ENCODE assay signal across 8 cellular contexts in the genomic region with DNA sequence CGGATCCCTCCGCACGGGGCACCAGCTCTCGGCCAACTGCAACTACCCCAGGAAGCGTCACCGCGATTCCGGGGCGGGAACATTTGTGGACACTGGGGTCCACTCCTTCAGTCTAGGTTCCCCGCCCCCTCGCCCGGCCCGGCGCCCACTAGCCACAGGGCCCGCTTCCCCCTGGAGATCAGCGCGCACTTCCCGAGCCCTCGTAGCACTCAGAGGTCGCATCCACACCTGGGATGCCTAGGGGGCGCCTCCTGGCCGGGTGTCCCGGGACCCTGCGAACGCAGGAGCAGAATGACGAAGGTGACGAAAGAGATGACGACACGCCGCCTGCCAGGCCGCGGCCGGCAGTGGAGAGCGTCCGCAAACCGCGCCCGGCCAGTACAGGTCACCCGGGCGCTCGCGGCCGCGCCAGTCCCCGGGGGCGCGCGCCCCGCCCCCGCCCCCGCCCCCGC. TPM values are rescaled to one million over a fixed set of nuclear protein-coding genes. Genes with fewer than 3 reads are reported as not detected.
DNase-seq lines count a peak whose midpoint lies in the region; ATAC-seq and TF ChIP-seq lines count a peak whose summit lies in the region.

No MANE protein-coding gene starts in this region.

- no peaks in the 10 kb centered on the region for H3K27me3 ChIP-seq in left lung

- H3K4me3 ChIP-seq in coronary artery: peak overlapping the region; percentile 93
- peak overlapping the region; percentile 72 to 85 for H3K4me3 ChIP-seq in left lung

- no peaks in the 10 kb centered on the region for H3K36me3 ChIP-seq in left lung

- peak; percentile 84 for DNase-seq in GM13977 (ENCODE audit: low spot score)
- DNase-seq in NCI-H2171 treated with DMSO at 0.1 percent for 48 hours (lab: John Stamatoyannopoulos, UW): peak; percentile 57
- DNase-seq in activated CD4-positive, alpha-beta T cell treated with anti-CD3 and anti-CD28 coated beads, Interleukin-2, amount 10 ng/mL, durations not matched to agents 24 days and 14 days: peak; percentile 94
- DNase-seq in coronary artery (ENCODE audit: low spot score): peak; percentile 92
- DNase-seq in left lung: peak; percentile 88 to 95
- peak; percentile 54 for DNase-seq in stimulated activated CD4-positive, alpha-beta T cell treated with anti-CD3 and anti-CD28 coated beads, Interleukin-2, amount 100 ng/mL, for 4 hours (ENCODE audit: low read depth)

- no peaks in the 10 kb centered on the region for H3K36me3 Mint-ChIP-seq in activated CD4-positive, alpha-beta T cell treated with anti-CD3 and anti-CD28 coated beads, Interleukin-2, amount 10 ng/mL, durations not matched to agents 24 days and 14 days (ENCODE audit: low read depth)

- H3K4me1 Mint-ChIP-seq in activated CD4-positive, alpha-beta T cell treated with anti-CD3 and anti-CD28 coated beads, Interleukin-2, amount 10 ng/mL, durations not matched to agents 24 days and 14 days: peaks cover 23% of the 10 kb centered on the region

- TF ChIP-seq CTCF in 22Rv1 (IDR thresholded peaks at IDR 0.05): 0 out of 2 replicates have a peak, but pooled peaks have one; percentile 8
- peak; percentile 28 for TF ChIP-seq CTCF in GM13977 (IDR thresholded peaks at IDR 0.05; ENCODE audit: extremely low read depth, insufficient read depth, missing control alignments)
- TF ChIP-seq CTCF in coronary artery (IDR thresholded peaks at IDR 0.05): no peak
- TF ChIP-seq CTCF in left lung (IDR thresholded peaks at IDR 0.05): no peak

- no peaks in the 10 kb centered on the region for H3K27me3 Mint-ChIP-seq in activated CD4-positive, alpha-beta T cell treated with anti-CD3 and anti-CD28 coated beads, Interleukin-2, amount 10 ng/mL, durations not matched to agents 24 days and 14 days

- H3K9me3 ChIP-seq in left lung: no peaks in the 10 kb centered on the region

- in situ Hi-C loops in GM13977 (cut with MboI; ENCODE audit: low pct_unique_long_range_greater_than_20kb, low sequenced_read_pairs, unreplicated experiment): no loop called here

- H3K9me3 Mint-ChIP-seq in activated CD4-positive, alpha-beta T cell treated with anti-CD3 and anti-CD28 coated beads, Interleukin-2, amount 10 ng/mL, durations not matched to agents 24 days and 14 days: peaks cover 5% of the 10 kb centered on the region

- intact Hi-C loops in activated CD4-positive, alpha-beta T cell treated with anti-CD3 and anti-CD28 coated beads, Interleukin-2, amount 10 ng/mL, durations not matched to agents 24 days and 14 days (cut with micrococcal nuclease): loop anchor here (1.0 to 5.0 kb wide), 3 partner anchors 79 to 380 kb away; no protein-coding TSS in a partner anchor
- intact Hi-C loops in left lung (cut with DNase I): no loop called here

- H3K4me1 ChIP-seq in left lung: peaks cover 3 to 4% of the 10 kb centered on the region in 2 donors

- H3K27ac ChIP-seq in 22Rv1: peak overlapping the region; percentile 67
- peak overlapping the region; percentile 83 to 93 for H3K27ac ChIP-seq in coronary artery
- peak overlapping the region; percentile 84 to 97 for H3K27ac ChIP-seq in left lung

- peak overlapping the region; percentile 92 for H3K27ac Mint-ChIP-seq in activated CD4-positive, alpha-beta T cell treated with anti-CD3 and anti-CD28 coated beads, Interleukin-2, amount 10 ng/mL, durations not matched to agents 24 days and 14 days

- H3K4me3 Mint-ChIP-seq in activated CD4-positive, alpha-beta T cell treated with anti-CD3 and anti-CD28 coated beads, Interleukin-2, amount 10 ng/mL, durations not matched to agents 24 days and 14 days: peak overlapping the region; percentile 91

- ATAC-seq in HG02885 (IDR thresholded peaks at IDR 0.05; ENCODE audit: poor library complexity, unreplicated experiment) (peak; percentile 75), left lung (peak; percentile 92)

RNA-seq across cellular contexts. Expression of a gene that starts 0.3 kb away (rescaled TPM):
- total RNA-seq in activated CD4-positive, alpha-beta T cell treated with anti-CD3 and anti-CD28 coated beads, Interleukin-2, amount 10 ng/mL, durations not matched to agents 24 days and 14 days: 2.9 and 4.7 TPM in 2 replicates
- total RNA-seq in left lung: 10 to 100 TPM; 35.2 to 40.4 TPM

Comparison
In these comparisons a context has a peak if more than half of its experiments do, and no peak if none do; other contexts are left out.
1. Peak in every context shown above with its lines: DNase-seq, ATAC-seq, H3K4me3 ChIP-seq and H3K27ac ChIP-seq.
2. CTCF ChIP-seq: peak in 22Rv1 (single experiment) and GM13977 (single experiment); none in coronary artery (single experiment) and left lung (0 of 2).